ENCODE assay signal across 11 cellular contexts in genomic region chr16:1615761-1616160, GRCh38. TPM values are rescaled to one million over a fixed set of nuclear protein-coding genes. Genes with fewer than 3 reads are reported as not detected.
DNase-seq lines count a peak whose midpoint lies in the region; ATAC-seq and TF ChIP-seq lines count a peak whose summit lies in the region.
"Had no signal": no experiment of that assay in that cellular context is flagged by ENCODE, and none has a peak within 500 bp of the region (broad histone marks: within the 10 kb centered on the region; RNA-seq: fewer than 3 reads in every experiment).

No MANE protein-coding gene starts in this region.

- no peaks in the 10 kb centered on the region for H3K27me3 ChIP-seq in rectal smooth muscle tissue (ENCODE audit: control insufficient read depth, insufficient read depth, low read length)

- peak overlapping the region; percentile 79 for H3K4me3 Mint-ChIP-seq in T-helper 2 cell treated with Interferon-gamma antibody and Interleukin-4, amounts not matched to agents 5 μg/mL and 100 μg/mL, for 36 hours

- ATAC-seq in GM19463 (IDR thresholded peaks at IDR 0.05; ENCODE audit: unreplicated experiment) (no peak), HG03460 (IDR thresholded peaks at IDR 0.05; ENCODE audit: unreplicated experiment) (no peak)
- ATAC-seq: GM12878 had no signal

- H3K9me3 Mint-ChIP-seq in T-helper 2 cell treated with Interferon-gamma antibody and Interleukin-4, amounts not matched to agents 5 μg/mL and 100 μg/mL, for 36 hours = no peaks in the 10 kb centered on the region

- peak overlapping the region; percentile 45 for H3K27ac Mint-ChIP-seq in T-helper 2 cell treated with Interferon-gamma antibody and Interleukin-4, amounts not matched to agents 5 μg/mL and 100 μg/mL, for 36 hours

- H3K4me3 ChIP-seq in rectal smooth muscle tissue (ENCODE audit: low read length) = peak overlapping the region; percentile 64

- H3K27ac ChIP-seq in VCaP (peak overlapping the region; percentile 87), rectal smooth muscle tissue (ENCODE audit: low read depth, low read length) (no peak overlapping the region)

- H3K36me3 ChIP-seq in rectal smooth muscle tissue (ENCODE audit: control insufficient read depth, insufficient read depth, low read length) = peaks cover 11% of the 10 kb centered on the region

- H3K4me1 ChIP-seq in rectal smooth muscle tissue (ENCODE audit: control insufficient read depth, insufficient read depth, low read length) = peaks cover 15% of the 10 kb centered on the region

- no peaks in the 10 kb centered on the region for H3K27me3 Mint-ChIP-seq in T-helper 2 cell treated with Interferon-gamma antibody and Interleukin-4, amounts not matched to agents 5 μg/mL and 100 μg/mL, for 36 hours (ENCODE audit: low read depth)

- peaks cover 32% of the 10 kb centered on the region for H3K36me3 Mint-ChIP-seq in T-helper 2 cell treated with Interferon-gamma antibody and Interleukin-4, amounts not matched to agents 5 μg/mL and 100 μg/mL, for 36 hours (ENCODE audit: low read depth)

- no peak for DNase-seq in T-helper 2 cell treated with Interferon-gamma antibody and Interleukin-4, amounts not matched to agents 5 μg/mL and 100 μg/mL, for 36 hours (ENCODE audit: low spot score)
- no peak for DNase-seq in T-helper 2 cell
- DNase-seq in fibroblast of peridontal ligament (ENCODE audit: extremely low read depth) = peak; percentile 19
- no peak for DNase-seq in H4 (ENCODE audit: low spot score)
- DNase-seq: effector memory CD4-positive, alpha-beta T cell; NCI-H524 had no signal

- TF ChIP-seq CTCF in VCaP (conservative IDR thresholded peaks at IDR 0.05) = no peak

- peaks cover 39% of the 10 kb centered on the region for H3K4me1 Mint-ChIP-seq in T-helper 2 cell treated with Interferon-gamma antibody and Interleukin-4, amounts not matched to agents 5 μg/mL and 100 μg/mL, for 36 hours (ENCODE audit: low read depth)

- no peak overlapping the region for H3K9ac ChIP-seq in rectal smooth muscle tissue (ENCODE audit: low read length)

RNA-seq across cellular contexts. Expression of gene CRAMP1, which starts 3.6 kb away (rescaled TPM):
- 2.4 and 3.1 TPM in 2 replicates for total RNA-seq in H4 (2014; rRNA removed; shearing (Covaris generic))

RNA-seq across cellular contexts. Expression of gene IFT140, which starts 3.9 kb away (rescaled TPM):
- 8.4 and 12.2 TPM in 2 replicates for total RNA-seq in H4 (2014; rRNA removed; shearing (Covaris generic))
